ENCODE assay signal across 8 cellular contexts in genomic region chr6:38973178-38974057, GRCh38.
DNase-seq lines count a peak whose midpoint lies in the region; ATAC-seq and TF ChIP-seq lines count a peak whose summit lies in the region.

No MANE protein-coding gene starts in this region.

- peak; percentile 60 for TF ChIP-seq CTCF in upper lobe of right lung (IDR thresholded peaks at IDR 0.05)

- CTCF ChIA-PET in activated naive CD4-positive, alpha-beta T cell treated with anti-CD3 and anti-CD28 coated beads, Interleukin-2, amount 10 ng/mL, durations not matched to agents 7 days and 5 days (lab: Charles Lee) = interaction anchor here (0.8 to 2.6 kb wide), 10 partner anchors 10 to 337 kb away, joined by 3 to 9 read pairs (median 5); no protein-coding TSS in a partner anchor

- no peaks in the 10 kb centered on the region for H3K9me3 Mint-ChIP-seq in activated naive CD4-positive, alpha-beta T cell treated with anti-CD3 and anti-CD28 coated beads, Interleukin-2, amount 10 ng/mL, durations not matched to agents 7 days and 5 days
- no peaks in the 10 kb centered on the region for H3K9me3 Mint-ChIP-seq in central memory CD8-positive, alpha-beta T cell

- H3K27me3 ChIP-seq in upper lobe of right lung = peaks cover 6% of the 10 kb centered on the region

- no peak overlapping the region for H3K27ac ChIP-seq in upper lobe of right lung

- peak; percentile 25 for DNase-seq in activated naive CD4-positive, alpha-beta T cell treated with anti-CD3 and anti-CD28 coated beads, Interleukin-2, amount 10 ng/mL, durations not matched to agents 7 days and 5 days
- no peak for DNase-seq in activated naive CD4-positive, alpha-beta T cell treated with anti-CD3 and anti-CD28 coated beads, Interleukin-2, amount 50 U/mL, for 16 hours
- DNase-seq in Jurkat, Clone E6-1 (ENCODE audit: low read depth, low spot score) = peak; percentile 73
- DNase-seq in OCI-M1 (lab: John Stamatoyannopoulos, UW) = peak; percentile 88
- no peak for DNase-seq in central memory CD8-positive, alpha-beta T cell (ENCODE audit: low spot score in 2 of 2)
- DNase-seq in left lobe of liver (ENCODE audit: low spot score) = no peak
- no peak for DNase-seq in upper lobe of right lung
- DNase-seq in mesenteric fat pad (ENCODE audit: low spot score) = no peak

- H3K27me3 Mint-ChIP-seq in activated naive CD4-positive, alpha-beta T cell treated with anti-CD3 and anti-CD28 coated beads, Interleukin-2, amount 10 ng/mL, durations not matched to agents 7 days and 5 days = peaks cover 23% of the 10 kb centered on the region
- peaks cover 57% of the 10 kb centered on the region for H3K27me3 Mint-ChIP-seq in central memory CD8-positive, alpha-beta T cell

- no peaks in the 10 kb centered on the region for H3K4me1 Mint-ChIP-seq in activated naive CD4-positive, alpha-beta T cell treated with anti-CD3 and anti-CD28 coated beads, Interleukin-2, amount 10 ng/mL, durations not matched to agents 7 days and 5 days
- H3K4me1 Mint-ChIP-seq in central memory CD8-positive, alpha-beta T cell = no peaks in the 10 kb centered on the region

- no peak overlapping the region for H3K27ac Mint-ChIP-seq in activated naive CD4-positive, alpha-beta T cell treated with anti-CD3 and anti-CD28 coated beads, Interleukin-2, amount 10 ng/mL, durations not matched to agents 7 days and 5 days
- H3K27ac Mint-ChIP-seq in central memory CD8-positive, alpha-beta T cell (ENCODE audit: low read depth) = no peak overlapping the region

- ATAC-seq in central memory CD8-positive, alpha-beta T cell (replicated peaks; ENCODE audit: extremely low read depth, poor library complexity, severe bottlenecking) = peak; percentile 70
- ATAC-seq in left lobe of liver (peak; percentile 83), upper lobe of right lung (peak; percentile 82)

- no peaks in the 10 kb centered on the region for H3K36me3 ChIP-seq in upper lobe of right lung

- H3K4me3 Mint-ChIP-seq in activated naive CD4-positive, alpha-beta T cell treated with anti-CD3 and anti-CD28 coated beads, Interleukin-2, amount 10 ng/mL, durations not matched to agents 7 days and 5 days = no peak overlapping the region
- no peak overlapping the region for H3K4me3 Mint-ChIP-seq in central memory CD8-positive, alpha-beta T cell

- H3K36me3 Mint-ChIP-seq in activated naive CD4-positive, alpha-beta T cell treated with anti-CD3 and anti-CD28 coated beads, Interleukin-2, amount 10 ng/mL, durations not matched to agents 7 days and 5 days = no peaks in the 10 kb centered on the region
- H3K36me3 Mint-ChIP-seq in central memory CD8-positive, alpha-beta T cell (ENCODE audit: insufficient read depth) = no peaks in the 10 kb centered on the region

- intact Hi-C loops in upper lobe of right lung (cut with DNase I) = no loop called here

- no peaks in the 10 kb centered on the region for H3K4me1 ChIP-seq in upper lobe of right lung

- no peaks in the 10 kb centered on the region for H3K9me3 ChIP-seq in upper lobe of right lung

- no peak overlapping the region for H3K4me3 ChIP-seq in Jurkat, Clone E6-1 (ENCODE audit: low read length)
- H3K4me3 ChIP-seq in upper lobe of right lung = no peak overlapping the region

Comparison
In these comparisons a context has a peak if more than half of its experiments do, and no peak if none do; other contexts are left out.
1. DNase-seq: peak in activated naive CD4-positive, alpha-beta T cell treated with anti-CD3 and anti-CD28 coated beads, Interleukin-2, amount 10 ng/mL, durations not matched to agents 7 days and 5 days (single experiment), Jurkat, Clone E6-1 (single experiment) and OCI-M1 (single experiment); none in activated naive CD4-positive, alpha-beta T cell treated with anti-CD3 and anti-CD28 coated beads, Interleukin-2, amount 50 U/mL, for 16 hours (single experiment), central memory CD8-positive, alpha-beta T cell (0 of 2), left lobe of liver (single experiment), upper lobe of right lung (single experiment) and mesenteric fat pad (single experiment).
2. Peak in every context shown above with its lines, with median percentiles within 50 percentile points of each other: ATAC-seq.